Comparison of ENCODE assay signal across 8 cellular contexts in the genomic region with DNA sequence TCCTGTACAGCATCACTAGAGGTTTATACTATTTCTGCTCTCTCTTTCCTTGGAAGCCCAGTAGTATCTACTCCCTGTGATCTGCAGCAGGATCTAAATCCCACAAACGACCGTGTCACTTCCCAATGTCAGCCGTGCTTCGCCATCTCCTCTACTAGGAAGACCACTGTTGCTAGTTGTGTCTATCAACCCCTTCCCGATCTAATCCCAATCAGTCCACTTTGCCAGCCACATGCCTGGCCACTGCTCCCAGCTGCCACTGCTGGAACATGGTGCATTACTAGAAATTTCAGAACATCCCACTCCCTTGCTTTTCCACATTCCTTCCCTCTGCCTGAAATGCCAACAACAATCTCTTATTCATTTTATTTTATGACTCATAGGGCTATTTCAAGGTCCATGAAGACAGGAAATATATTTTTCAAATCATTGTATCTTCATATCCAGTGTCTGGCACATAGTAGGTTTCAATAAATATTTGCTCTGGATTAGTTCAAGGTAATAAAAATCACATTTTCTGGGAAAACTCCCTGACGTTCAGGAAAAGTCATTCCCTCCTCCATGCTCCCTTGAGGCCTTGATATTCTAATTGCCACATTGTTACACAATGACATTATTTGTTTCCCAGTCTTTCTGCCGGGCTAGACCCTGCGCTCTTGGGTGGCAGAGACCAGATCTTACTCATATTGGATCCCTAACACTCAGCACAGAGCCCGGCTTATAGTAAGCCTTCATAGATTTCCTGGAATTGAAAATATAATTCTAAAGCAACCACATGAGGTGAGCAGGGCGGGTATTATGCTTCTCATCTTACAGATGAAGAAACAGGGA. TPM values are rescaled to one million over a fixed set of nuclear protein-coding genes. Genes with fewer than 3 reads are reported as not detected.
DNase-seq lines count a peak whose midpoint lies in the region; ATAC-seq and TF ChIP-seq lines count a peak whose summit lies in the region.

No MANE protein-coding gene starts in this region.

- intact Hi-C loops in psoas muscle (cut with DNase I), result loop anchor here (5.0 to 10.0 kb wide), 3 partner anchors 213 to 540 kb away; no protein-coding TSS in a partner anchor

- peak overlapping the region in 5 of 7 donors; percentile 24 to 95 (median 67) for H3K4me3 Mint-ChIP-seq in CD8-positive, alpha-beta memory T cell

- peaks cover 0 to 2% (median 0%) of the 10 kb centered on the region in 5 donors for H3K9me3 Mint-ChIP-seq in CD8-positive, alpha-beta memory T cell

- in situ Hi-C loops in G401 (cut with HindIII; ENCODE audit: low sequenced_read_pairs), result no loop called here

- H3K27me3 ChIP-seq in CD8-positive, alpha-beta memory T cell (ENCODE audit: insufficient read depth, low read length, poor library complexity, severe bottlenecking), result no peaks in the 10 kb centered on the region
- H3K27me3 ChIP-seq in psoas muscle (ENCODE audit: insufficient read depth in 3 of 3, low read length in 2 of 3), result no peaks in the 10 kb centered on the region

- no peaks in the 10 kb centered on the region for H3K9me3 ChIP-seq in CD8-positive, alpha-beta memory T cell (ENCODE audit: low read length)
- H3K9me3 ChIP-seq in psoas muscle, result no peaks in the 10 kb centered on the region

- peaks cover 45 to 63% (median 48%) of the 10 kb centered on the region in 3 donors for H3K4me1 Mint-ChIP-seq in CD8-positive, alpha-beta memory T cell

- POLR2A ChIA-PET in CD8-positive, alpha-beta memory T cell (lab: Charles Lee), result interaction anchor here (4.0 kb wide), 1 partner anchor 14 kb away, joined by 27 read pairs; no protein-coding TSS in a partner anchor
- POLR2A ChIA-PET in RWPE1 (lab: Yijun Ruan, JAX; ENCODE audit: low non-redundant PET), result no interaction called here

- peaks cover 0 to 26% (median 5%) of the 10 kb centered on the region in 3 donors for H3K36me3 Mint-ChIP-seq in CD8-positive, alpha-beta memory T cell

- no peak for TF ChIP-seq CTCF in RWPE1 (conservative IDR thresholded peaks at IDR 0.05; ENCODE audit: low read depth)
- TF ChIP-seq CTCF in epithelial cell of proximal tubule (conservative IDR thresholded peaks at IDR 0.05; ENCODE audit: low read depth, low read length), result no peak
- no peak for TF ChIP-seq CTCF in psoas muscle (IDR thresholded peaks at IDR 0.05)

- H3K4me1 ChIP-seq in CD8-positive, alpha-beta memory T cell (ENCODE audit: insufficient read depth, low read length), result peaks cover 38% of the 10 kb centered on the region
- H3K4me1 ChIP-seq in psoas muscle, result peaks cover 17% of the 10 kb centered on the region

- CTCF ChIA-PET in CD8-positive, alpha-beta memory T cell (lab: Charles Lee), result interaction anchor here (1.4 to 4.2 kb wide), 9 partner anchors 100 to 885 kb away, joined by 3 to 76 read pairs (median 14); no protein-coding TSS in a partner anchor
- CTCF ChIA-PET in RWPE1 (lab: Yijun Ruan, JAX), result interaction anchor here (0.6 to 3.8 kb wide), 5 partner anchors 156 to 885 kb away, joined by 3 to 32 read pairs (median 3); no protein-coding TSS in a partner anchor

- no peaks in the 10 kb centered on the region for H3K36me3 ChIP-seq in CD8-positive, alpha-beta memory T cell (ENCODE audit: insufficient read depth, low read length)
- no peaks in the 10 kb centered on the region for H3K36me3 ChIP-seq in psoas muscle (ENCODE audit: insufficient read depth in 1 of 2, low read depth in 1 of 2)

- DNase-seq in CD8-positive, alpha-beta memory T cell, result no peak
- DNase-seq in RWPE1 (ENCODE audit: low spot score) (peak; percentile 47), epithelial cell of proximal tubule (ENCODE audit: low read depth) (peak; percentile 49), psoas muscle (no peak), G401 (ENCODE audit: low spot score) (no peak), NCI-H187 (lab: John Stamatoyannopoulos, UW) (no peak), ureter (ENCODE audit: low spot score) (no peak)
- DNase-seq in stimulated activated CD4-positive, alpha-beta T cell treated with anti-CD3 and anti-CD28 coated beads, Interleukin-4, amount 100 ng/mL, for 1 hour, result no peak

- ATAC-seq in psoas muscle, result no peak

- WGBS in psoas muscle, 3 donors, result 45 to 57% (median 49%) methylated on average over 10 of the region's 10 CpGs

- peak overlapping the region in 5 of 8 donors; percentile 5 to 99 (median 88) for H3K27ac Mint-ChIP-seq in CD8-positive, alpha-beta memory T cell

- H3K4me3 ChIP-seq in CD8-positive, alpha-beta memory T cell (ENCODE audit: low read length), result no peak overlapping the region
- no peak overlapping the region for H3K4me3 ChIP-seq in epithelial cell of proximal tubule (ENCODE audit: low read depth, low read length)
- H3K4me3 ChIP-seq in psoas muscle, result no peak overlapping the region

- H3K27me3 Mint-ChIP-seq in CD8-positive, alpha-beta memory T cell, result peaks cover 0 to 2% of the 10 kb centered on the region in 2 donors

- H3K27ac ChIP-seq in CD8-positive, alpha-beta memory T cell (ENCODE audit: low read depth, low read length), result peak overlapping the region; percentile 75
- H3K27ac ChIP-seq in RWPE1 (peak overlapping the region; percentile 96), psoas muscle (peak overlapping the region; percentile 91)

RNA-seq across cellular contexts. Expression of gene TRIB2, which starts 2.1 kb away (rescaled TPM):
- total RNA-seq in CD8-positive, alpha-beta memory T cell, result 1 to 10 TPM; 9.4 to 9.6 TPM
- polyA plus RNA-seq in CD8-positive, alpha-beta memory T cell, result 48.6 TPM
- total RNA-seq in epithelial cell of proximal tubule, result 11.1 and 14.2 TPM in 2 replicates
- 10 to 100 TPM in 2 of 4 donors, 1 to 10 TPM in 2; 9.0 to 12.5 (median 11.1) TPM for total RNA-seq in psoas muscle
- 10 to 100 TPM in 2 of 3 donors, 1 to 10 TPM in 1; 6.8 to 18.0 (median 14.3) TPM for polyA plus RNA-seq in psoas muscle
- 5.4 and 10.5 TPM in 2 replicates for total RNA-seq in G401 (2014; rRNA removed; shearing (Covaris generic))
- 45.4 TPM for total RNA-seq in ureter

Comparison
In these comparisons a context has a peak if more than half of its experiments do, and no peak if none do; other contexts are left out.
1. DNase-seq: peak in RWPE1 (single experiment) and epithelial cell of proximal tubule (single experiment); none in CD8-positive, alpha-beta memory T cell (0 of 5), psoas muscle (0 of 2), G401 (single experiment), NCI-H187 (0 of 2), ureter (single experiment) and stimulated activated CD4-positive, alpha-beta T cell treated with anti-CD3 and anti-CD28 coated beads, Interleukin-4, amount 100 ng/mL, for 1 hour (single experiment).
2. Peak in every context shown above with its lines, with median percentiles within 50 percentile points of each other: H3K27ac ChIP-seq.